Comparison of ENCODE assay signal across 21 cellular contexts in genomic region chr9:37678789-37679273, GRCh38. TPM values are rescaled to one million over a fixed set of nuclear protein-coding genes. Genes with fewer than 3 reads are reported as not detected.
DNase-seq lines count a peak whose midpoint lies in the region; ATAC-seq and TF ChIP-seq lines count a peak whose summit lies in the region.
"Had no signal": no experiment of that assay in that cellular context is flagged by ENCODE, and none has a peak within 500 bp of the region (broad histone marks: within the 10 kb centered on the region; RNA-seq: fewer than 3 reads in every experiment).

No MANE protein-coding gene starts in this region.

- ATAC-seq in HG03457 (IDR thresholded peaks at IDR 0.05; ENCODE audit: unreplicated experiment) (no peak), HG02973 (IDR thresholded peaks at IDR 0.05; ENCODE audit: unreplicated experiment) (no peak)
- ATAC-seq: naive thymus-derived CD8-positive, alpha-beta T cell; T-cell had no signal

- peaks cover 19% of the 10 kb centered on the region for H3K27me3 ChIP-seq in left ventricle myocardium inferior (ENCODE audit: low read depth)

- TF ChIP-seq CTCF in GM12865 (IDR thresholded peaks at IDR 0.05; ENCODE audit: insufficient read depth, low read depth, low read length, missing control alignments) (no peak), left ventricle myocardium inferior (IDR thresholded peaks at IDR 0.05; ENCODE audit: borderline replicate concordance) (peak; percentile 9)

- H3K4me3 ChIP-seq in GM12865 (ENCODE audit: low read depth, low read length) (no peak overlapping the region), left ventricle myocardium inferior (no peak overlapping the region)
- H3K4me3 ChIP-seq: smooth muscle cell had no signal

- H3K4me1 ChIP-seq in left ventricle myocardium inferior, result peaks cover 18% of the 10 kb centered on the region

- peak; percentile 51 for DNase-seq in DMS 273 (lab: John Stamatoyannopoulos, UW; ENCODE audit: unreplicated experiment)
- DNase-seq in DMS 273 treated with DMSO at 0.1 percent for 48 hours (lab: John Stamatoyannopoulos, UW), result no peak
- peak; percentile 29 for DNase-seq in GM12865 (ENCODE audit: low read depth)
- DNase-seq in SK-MEL-5 (ENCODE audit: low read depth, low spot score), result peak; percentile 5
- no peak for DNase-seq in left ventricle myocardium inferior
- DNase-seq in activated CD8-positive, alpha-beta memory T cell treated with anti-CD3 and anti-CD28 coated beads, Interleukin-2, amount 50 U/mL, for 48 hours, result no peak
- DNase-seq: activated CD4-positive, CD25-positive, alpha-beta regulatory T cell; activated gamma-delta T cell treated with Interleukin-2 at 50 U/mL for 16 hours; anterior cingulate cortex; DMS79; NCI-H187 treated with DMSO at 0.1 percent for 48 hours had no signal

- H3K36me3 ChIP-seq in left ventricle myocardium inferior, result no peaks in the 10 kb centered on the region

- intact Hi-C loops in left ventricle myocardium inferior (cut with micrococcal nuclease), result no loop called here

- no peaks in the 10 kb centered on the region for H3K9me3 ChIP-seq in left ventricle myocardium inferior (replicated peaks)

- in situ Hi-C loops in SK-MEL-5 (cut with HindIII; ENCODE audit: low pct_unique_long_range_greater_than_20kb, low sequenced_read_pairs), result no loop called here

- H3K27ac ChIP-seq in left ventricle myocardium inferior (replicated peaks), result peak overlapping the region; percentile 53
- H3K27ac ChIP-seq: 22Rv1, C4-2B, KMS-11 had no signal

RNA-seq across cellular contexts. Expression of gene FRMPD1, which starts 28.1 kb away (rescaled TPM):
- total RNA-seq in SK-MEL-5 (2014; rRNA removed; shearing (Covaris generic)), result 0.11 TPM in 1 of 2 replicates, not detected in the other
- polyA plus RNA-seq in SK-MEL-5 (2015; cell fraction: cytosol; rRNA removed), result 0.13 and 0.16 TPM in 2 replicates
- polyA plus RNA-seq in SK-MEL-5 (2015; cell fraction: nucleus; rRNA removed), result 0.79 and 1.3 TPM in 2 replicates
- total RNA-seq in left ventricle myocardium inferior, result 1.1 TPM
- total RNA-seq: chondrocyte; fibroblast of villous mesenchyme; naive thymus-derived CD8-positive, alpha-beta T cell; T-cell had no signal
- polyA plus RNA-seq: naive thymus-derived CD8-positive, alpha-beta T cell; smooth muscle cell had no signal

Comparison
In these comparisons a context has a peak if more than half of its experiments do, and no peak if none do; other contexts are left out.
1. DNase-seq: peak in DMS 273 (single experiment), GM12865 (single experiment) and SK-MEL-5 (single experiment); none in DMS 273 treated with DMSO at 0.1 percent for 48 hours (single experiment), left ventricle myocardium inferior (single experiment) and activated CD8-positive, alpha-beta memory T cell treated with anti-CD3 and anti-CD28 coated beads, Interleukin-2, amount 50 U/mL, for 48 hours (single experiment).